10 cellular contexts compared by ENCODE assay signal in genomic region chr17:17151055-17151454, GRCh38. TPM values are rescaled to one million over a fixed set of nuclear protein-coding genes. Genes with fewer than 3 reads are reported as not detected.
DNase-seq lines count a peak whose midpoint lies in the region; ATAC-seq and TF ChIP-seq lines count a peak whose summit lies in the region.
"Had no signal": no experiment of that assay in that cellular context is flagged by ENCODE, and none has a peak within 500 bp of the region (broad histone marks: within the 10 kb centered on the region; RNA-seq: fewer than 3 reads in every experiment).

No MANE protein-coding gene starts in this region.

- DNase-seq in activated naive CD4-positive, alpha-beta T cell treated with anti-CD3 and anti-CD28 coated beads, Interleukin-2, amount 50 U/mL, for 72 hours (ENCODE audit: low spot score in 2 of 2) = peak in 1 of 2 donors; percentile 33
- no peak for DNase-seq in activated naive CD4-positive, alpha-beta T cell treated with anti-CD3 and anti-CD28 coated beads, Interleukin-2, amount 10 ng/mL, durations not matched to agents 7 days and 5 days
- peak; percentile 75 to 88 for DNase-seq in SW 1271 (lab: John Stamatoyannopoulos, UW)
- peak; percentile 55 for DNase-seq in fibroblast of gingiva (ENCODE audit: low read depth)
- DNase-seq in stomach = no peak
- no peak for DNase-seq in NCI-H510A treated with DMSO at 0.1 percent for 48 hours (lab: John Stamatoyannopoulos, UW)
- no peak for DNase-seq in neural progenitor cell (ENCODE audit: low spot score)
- DNase-seq: CD4-positive, alpha-beta memory T cell; NCI-H2171 had no signal

- H2AFZ ChIP-seq in neural progenitor cell (replicated peaks) = no peak overlapping the region

- H3K27me3 ChIP-seq in stomach = no peaks in the 10 kb centered on the region
- no peaks in the 10 kb centered on the region for H3K27me3 ChIP-seq in neural progenitor cell

- H3K36me3 Mint-ChIP-seq in activated naive CD4-positive, alpha-beta T cell treated with anti-CD3 and anti-CD28 coated beads, Interleukin-2, amount 50 U/mL, for 72 hours = peaks cover 5 to 26% of the 10 kb centered on the region in 2 donors
- H3K36me3 Mint-ChIP-seq in activated naive CD4-positive, alpha-beta T cell treated with anti-CD3 and anti-CD28 coated beads, Interleukin-2, amount 10 ng/mL, durations not matched to agents 7 days and 5 days = peaks cover 61% of the 10 kb centered on the region
- H3K36me3 Mint-ChIP-seq in neural progenitor cell = peaks cover 45% of the 10 kb centered on the region

- no peak overlapping the region for H3K4me3 ChIP-seq in stomach
- H3K4me3 ChIP-seq in neural progenitor cell = no peak overlapping the region

- H3F3A ChIP-seq in neural progenitor cell (ENCODE audit: low read depth) = no peaks in the 10 kb centered on the region

- WGBS in stomach, 5 donors = 74 to 95% (median 90%) methylated on average over 2 to 5 of the region's 5 CpGs

- H3K9me3 Mint-ChIP-seq in activated naive CD4-positive, alpha-beta T cell treated with anti-CD3 and anti-CD28 coated beads, Interleukin-2, amount 50 U/mL, for 72 hours = no peaks in the 10 kb centered on the region
- no peaks in the 10 kb centered on the region for H3K9me3 Mint-ChIP-seq in activated naive CD4-positive, alpha-beta T cell treated with anti-CD3 and anti-CD28 coated beads, Interleukin-2, amount 10 ng/mL, durations not matched to agents 7 days and 5 days
- no peaks in the 10 kb centered on the region for H3K9me3 Mint-ChIP-seq in neural progenitor cell
- H3K9me3 Mint-ChIP-seq: CD4-positive, alpha-beta memory T cell had no signal

- TF ChIP-seq POLR2A in stomach (IDR thresholded peaks at IDR 0.05) = no peak

- ATAC-seq in activated naive CD4-positive, alpha-beta T cell treated with anti-CD3 and anti-CD28 coated beads, Interleukin-2, amount 50 U/mL, for 72 hours = peak; percentile 75 to 78
- no peak for ATAC-seq in GM19328 (IDR thresholded peaks at IDR 0.05; ENCODE audit: unreplicated experiment)

- TF ChIP-seq CTCF in stomach (IDR thresholded peaks at IDR 0.05) (no peak), neural progenitor cell (IDR thresholded peaks at IDR 0.05) (no peak)

- H3K4me1 ChIP-seq in stomach (peaks cover 7 to 28% (median 17%) of the 10 kb centered on the region in 4 donors), neural progenitor cell (no peaks in the 10 kb centered on the region)

- CTCF ChIA-PET in activated naive CD4-positive, alpha-beta T cell treated with anti-CD3 and anti-CD28 coated beads, Interleukin-2, amount 10 ng/mL, durations not matched to agents 7 days and 5 days (lab: Charles Lee) = interaction anchor here (3.3 kb wide), 1 partner anchor 8 kb away, joined by 14 read pairs; no protein-coding TSS in a partner anchor

- intact Hi-C loops in stomach (cut with DNase I; ENCODE audit: low total_unique reads) = no loop called here

- no peak overlapping the region for H3K4me2 ChIP-seq in neural progenitor cell

- no peaks in the 10 kb centered on the region for H3K9me3 ChIP-seq in stomach
- H3K9me3 ChIP-seq in neural progenitor cell (ENCODE audit: low read depth) = no peaks in the 10 kb centered on the region

- H4K20me1 ChIP-seq in neural progenitor cell (ENCODE audit: low read depth) = no peaks in the 10 kb centered on the region

- H3K27ac ChIP-seq in stomach (peak overlapping the region in 3 of 5 donors; percentile 31 to 72 (median 61)), neural progenitor cell (no peak overlapping the region)

- no peaks in the 10 kb centered on the region for H3K27me3 Mint-ChIP-seq in activated naive CD4-positive, alpha-beta T cell treated with anti-CD3 and anti-CD28 coated beads, Interleukin-2, amount 10 ng/mL, durations not matched to agents 7 days and 5 days
- H3K27me3 Mint-ChIP-seq in neural progenitor cell (ENCODE audit: insufficient read depth, low read depth) = peaks cover 6% of the 10 kb centered on the region
- H3K27me3 Mint-ChIP-seq: CD4-positive, alpha-beta memory T cell had no signal

- H3K36me3 ChIP-seq in stomach (peaks cover 75 to 98% (median 97%) of the 10 kb centered on the region in 4 donors), neural progenitor cell (no peaks in the 10 kb centered on the region)

- H3K4me1 Mint-ChIP-seq in activated naive CD4-positive, alpha-beta T cell treated with anti-CD3 and anti-CD28 coated beads, Interleukin-2, amount 10 ng/mL, durations not matched to agents 7 days and 5 days = peaks cover 59% of the 10 kb centered on the region
- H3K4me1 Mint-ChIP-seq in neural progenitor cell = no peaks in the 10 kb centered on the region

- H3K4me3 Mint-ChIP-seq in activated naive CD4-positive, alpha-beta T cell treated with anti-CD3 and anti-CD28 coated beads, Interleukin-2, amount 10 ng/mL, durations not matched to agents 7 days and 5 days = no peak overlapping the region
- H3K4me3 Mint-ChIP-seq in neural progenitor cell = no peak overlapping the region
- H3K4me3 Mint-ChIP-seq: CD4-positive, alpha-beta memory T cell had no signal

- no peak for TF ChIP-seq EP300 in stomach (IDR thresholded peaks at IDR 0.05)

- no peaks in the 10 kb centered on the region for H3K79me2 ChIP-seq in neural progenitor cell (ENCODE audit: low read depth)

- no peak overlapping the region for H3K9ac ChIP-seq in neural progenitor cell

- H3K27ac Mint-ChIP-seq in activated naive CD4-positive, alpha-beta T cell treated with anti-CD3 and anti-CD28 coated beads, Interleukin-2, amount 50 U/mL, for 72 hours = peak overlapping the region; percentile 78 to 84
- H3K27ac Mint-ChIP-seq in activated naive CD4-positive, alpha-beta T cell treated with anti-CD3 and anti-CD28 coated beads, Interleukin-2, amount 10 ng/mL, durations not matched to agents 7 days and 5 days = no peak overlapping the region
- no peak overlapping the region for H3K27ac Mint-ChIP-seq in neural progenitor cell

RNA-seq across cellular contexts. Expression of gene PLD6, which starts 55.1 kb away (rescaled TPM):
- 1 to 10 TPM; 9.2 to 9.6 TPM for total RNA-seq in activated naive CD4-positive, alpha-beta T cell treated with anti-CD3 and anti-CD28 coated beads, Interleukin-2, amount 50 U/mL, for 72 hours
- total RNA-seq in stomach (1 to 10 TPM in 3 of 5 donors, not detected in 2; 1.1 to 2.8 (median 1.3) TPM), neural progenitor cell (ENCODE audit: low replicate concordance) (0.22 and 1.2 TPM in 2 replicates)
- 1 to 10 TPM; 1.2 to 3.0 (median 1.5) TPM for polyA plus RNA-seq in stomach

Comparison
In these comparisons a context has a peak if more than half of its experiments do, and no peak if none do; other contexts are left out.
1. H3K27ac Mint-ChIP-seq: peak in activated naive CD4-positive, alpha-beta T cell treated with anti-CD3 and anti-CD28 coated beads, Interleukin-2, amount 50 U/mL, for 72 hours (2 of 2); none in activated naive CD4-positive, alpha-beta T cell treated with anti-CD3 and anti-CD28 coated beads, Interleukin-2, amount 10 ng/mL, durations not matched to agents 7 days and 5 days (single experiment) and neural progenitor cell (single experiment).
2. DNase-seq: peak in SW 1271 (2 of 2) and fibroblast of gingiva (single experiment); none in activated naive CD4-positive, alpha-beta T cell treated with anti-CD3 and anti-CD28 coated beads, Interleukin-2, amount 10 ng/mL, durations not matched to agents 7 days and 5 days (single experiment), stomach (single experiment), NCI-H510A treated with DMSO at 0.1 percent for 48 hours (single experiment) and neural progenitor cell (single experiment).